ENCODE assay signal across 2 cellular contexts in the genomic region with DNA sequence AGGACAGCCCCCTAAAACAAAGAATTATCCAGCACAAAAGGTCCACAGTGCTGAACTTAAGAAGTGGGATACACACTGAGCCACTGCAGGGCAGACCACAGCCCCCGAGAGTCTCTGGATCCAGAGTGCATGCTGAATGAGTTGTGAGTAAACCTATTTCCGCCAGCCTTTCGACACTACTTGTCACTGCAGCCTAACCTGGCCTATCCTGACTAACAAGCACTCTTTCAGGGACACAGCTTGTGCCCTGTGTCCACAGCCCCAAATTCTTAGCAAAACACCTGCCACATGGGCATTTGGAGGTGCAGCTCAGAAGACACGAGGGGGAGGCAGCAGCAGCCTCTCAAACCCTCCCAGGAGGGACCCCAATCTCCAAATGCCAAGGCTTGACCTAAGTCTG.
TF ChIP-seq lines count a peak whose summit lies in the region.

No MANE protein-coding gene starts in this region.

TF ChIP-seq in K562, 482 proteins besides CTCF, POLR2A, EP300 and RAD21:
- TF ChIP-seq ZNF12 (CRISPR knock-in tag; IDR thresholded peaks at IDR 0.05) (peak; percentile 98), MEIS2 (IDR thresholded peaks at IDR 0.05; ENCODE audit: partially characterized antibody) (no peak)

TF ChIP-seq in SK-N-SH treated with all-trans-retinoic acid at 6 μM for 48 hours, 23 proteins besides CTCF, POLR2A, EP300 and RAD21:
- TF ChIP-seq SNAI2 (CRISPR knock-in tag; IDR thresholded peaks at IDR 0.05), result no peak
